Comparison of ENCODE assay signal across 1 cellular context in the genomic region with DNA sequence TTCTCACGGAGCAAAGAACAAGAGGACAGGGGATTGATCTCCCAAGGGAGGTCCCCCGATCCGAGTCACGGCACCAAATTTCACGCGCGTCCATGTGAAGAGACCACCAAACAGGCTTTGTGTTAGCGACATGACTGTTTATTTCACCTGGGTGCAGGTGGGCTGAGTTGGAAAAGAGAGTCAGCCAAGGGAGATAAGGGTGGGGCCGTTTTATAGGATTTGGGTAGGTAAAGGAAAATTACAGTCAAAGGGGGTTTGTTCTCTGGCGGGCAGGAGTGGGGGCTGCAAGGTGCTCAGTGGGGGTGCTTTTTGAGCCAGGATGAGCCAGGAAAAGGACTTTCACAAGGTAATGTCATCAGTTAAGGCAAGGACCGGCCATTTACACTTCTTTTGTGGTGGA.
TF ChIP-seq lines count a peak whose summit lies in the region.

No MANE protein-coding gene starts in this region.

TF ChIP-seq in H1, 55 proteins besides CTCF, POLR2A, EP300 and RAD21:
- TF ChIP-seq TAF1 (IDR thresholded peaks at IDR 0.05; ENCODE audit: low read depth, low read length) = 0 out of 2 replicates have a peak, but pooled peaks have one; percentile 10
